1 cellular context compared by ENCODE assay signal in genomic region chr9:124511891-124512805, GRCh38.
A peak's percentile ranks its signal among the peaks of the same experiment; 100 is the strongest.
TF ChIP-seq lines count a peak whose summit lies in the region.

No MANE protein-coding gene starts in this region.

TF ChIP-seq in HepG2, 621 proteins besides CTCF, POLR2A, EP300 and RAD21 (continued from another document and continues in another):
- TF ChIP-seq THAP9 (CRISPR knock-in tag; IDR thresholded peaks at IDR 0.05; ENCODE audit: borderline replicate concordance) (no peak), ZNF235 (CRISPR knock-in tag; IDR thresholded peaks at IDR 0.05; ENCODE audit: borderline replicate concordance) (peak; percentile 39; the same call in 1 of the 2 replicates), TCF12 (IDR thresholded peaks at IDR 0.05) (no peak), TCF12 (CRISPR knock-in tag; IDR thresholded peaks at IDR 0.05) (0 out of 2 replicates have a peak, but pooled peaks have one; percentile 66), ZFY (CRISPR knock-in tag; IDR thresholded peaks at IDR 0.05) (peak; percentile 58), MXD4 (CRISPR knock-in tag; IDR thresholded peaks at IDR 0.05) (no peak; the same call in 1 of the 2 replicates), TCF7L2 (IDR thresholded peaks at IDR 0.05; ENCODE audit: low read depth, low read length) (no peak), PCBP2 (optimal IDR thresholded peaks at IDR 0.05; ENCODE audit: low read depth, low read length, poor library complexity, severe bottlenecking) (no peak), MXD3 (CRISPR knock-in tag; IDR thresholded peaks at IDR 0.05) (no peak), ZNF335 (CRISPR knock-in tag; IDR thresholded peaks at IDR 0.05) (no peak), SIN3B (IDR thresholded peaks at IDR 0.05; ENCODE audit: low read length) (no peak), ZNF232 (CRISPR knock-in tag; IDR thresholded peaks at IDR 0.05; ENCODE audit: borderline replicate concordance) (no peak; the same call in 1 of the 2 replicates), ETS1 (CRISPR knock-in tag; IDR thresholded peaks at IDR 0.05) (no peak), MBNL3 (CRISPR knock-in tag; conservative IDR thresholded peaks at IDR 0.05) (no peak), ZNF660 (CRISPR knock-in tag; IDR thresholded peaks at IDR 0.05; ENCODE audit: borderline replicate concordance, low read depth) (no peak), ZNF770 (CRISPR knock-in tag; IDR thresholded peaks at IDR 0.05) (no peak), HNRNPUL1 (IDR thresholded peaks at IDR 0.05; ENCODE audit: low read depth, low read length) (no peak), GPN1 (CRISPR knock-in tag; IDR thresholded peaks at IDR 0.05; ENCODE audit: borderline replicate concordance) (no peak), ZNF33B (CRISPR knock-in tag; IDR thresholded peaks at IDR 0.05) (no peak), SALL1 (CRISPR knock-in tag; IDR thresholded peaks at IDR 0.05) (peak; percentile 93), EZH2 (conservative IDR thresholded peaks at IDR 0.05; ENCODE audit: low read depth, low read length) (no peak), ELF4 (CRISPR knock-in tag; IDR thresholded peaks at IDR 0.05; ENCODE audit: borderline replicate concordance) (no peak), CREBL2 (CRISPR knock-in tag; IDR thresholded peaks at IDR 0.05; ENCODE audit: borderline replicate concordance) (no peak), HMG20B (CRISPR knock-in tag; conservative IDR thresholded peaks at IDR 0.05) (no peak), IRX3 (CRISPR knock-in tag; IDR thresholded peaks at IDR 0.05; ENCODE audit: borderline replicate concordance, low read depth) (no peak), CREB1 (IDR thresholded peaks at IDR 0.05) (no peak), CREB1 (CRISPR knock-in tag; IDR thresholded peaks at IDR 0.05) (no peak), JUND (CRISPR knock-in tag; IDR thresholded peaks at IDR 0.05) (no peak), ZNF432 (CRISPR knock-in tag; IDR thresholded peaks at IDR 0.05; ENCODE audit: borderline replicate concordance) (no peak), PRPF4 (IDR thresholded peaks at IDR 0.05; ENCODE audit: low read depth, low read length, poor library complexity, severe bottlenecking) (no peak), KDM6A (CRISPR knock-in tag; IDR thresholded peaks at IDR 0.05; ENCODE audit: low read depth) (no peak), ZNF567 (CRISPR knock-in tag; IDR thresholded peaks at IDR 0.05; ENCODE audit: borderline replicate concordance) (no peak), RFX3 (CRISPR knock-in tag; IDR thresholded peaks at IDR 0.05) (no peak), NFIC (IDR thresholded peaks at IDR 0.05; ENCODE audit: low read length) (no peak), SPEN (CRISPR knock-in tag; IDR thresholded peaks at IDR 0.05; ENCODE audit: low read depth) (peak; percentile 61), ZFP36 (IDR thresholded peaks at IDR 0.05; ENCODE audit: borderline replicate concordance, low read depth, low read length, partially characterized antibody) (no peak), PITX1 (CRISPR knock-in tag; IDR thresholded peaks at IDR 0.05) (peak; percentile 79), ZNF773 (CRISPR knock-in tag; IDR thresholded peaks at IDR 0.05; ENCODE audit: borderline replicate concordance) (0 out of 2 replicates have a peak, but pooled peaks have one; percentile 39), RELA (CRISPR knock-in tag; IDR thresholded peaks at IDR 0.05) (no peak), RORA (CRISPR knock-in tag; IDR thresholded peaks at IDR 0.05) (no peak), STAT5B (CRISPR knock-in tag; IDR thresholded peaks at IDR 0.05) (no peak), HDAC2 (CRISPR knock-in tag; IDR thresholded peaks at IDR 0.05) (peak; percentile 78), TFDP2 (CRISPR knock-in tag; IDR thresholded peaks at IDR 0.05) (peak; percentile 51), ZNF138 (CRISPR knock-in tag; IDR thresholded peaks at IDR 0.05; ENCODE audit: low read depth) (no peak)
- TF ChIP-seq, protein P1, sequence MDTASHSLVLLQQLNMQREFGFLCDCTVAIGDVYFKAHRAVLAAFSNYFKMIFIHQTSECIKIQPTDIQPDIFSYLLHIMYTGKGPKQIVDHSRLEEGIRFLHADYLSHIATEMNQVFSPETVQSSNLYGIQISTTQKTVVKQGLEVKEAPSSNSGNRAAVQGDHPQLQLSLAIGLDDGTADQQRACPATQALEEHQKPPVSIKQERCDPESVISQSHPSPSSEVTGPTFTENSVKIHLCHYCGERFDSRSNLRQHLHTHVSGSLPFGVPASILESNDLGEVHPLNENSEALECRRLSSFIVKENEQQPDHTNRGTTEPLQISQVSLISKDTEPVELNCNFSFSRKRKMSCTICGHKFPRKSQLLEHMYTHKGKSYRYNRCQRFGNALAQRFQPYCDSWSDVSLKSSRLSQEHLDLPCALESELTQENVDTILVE (CRISPR knock-in tag; IDR thresholded peaks at IDR 0.05) = no peak
- TF ChIP-seq, protein P2, sequence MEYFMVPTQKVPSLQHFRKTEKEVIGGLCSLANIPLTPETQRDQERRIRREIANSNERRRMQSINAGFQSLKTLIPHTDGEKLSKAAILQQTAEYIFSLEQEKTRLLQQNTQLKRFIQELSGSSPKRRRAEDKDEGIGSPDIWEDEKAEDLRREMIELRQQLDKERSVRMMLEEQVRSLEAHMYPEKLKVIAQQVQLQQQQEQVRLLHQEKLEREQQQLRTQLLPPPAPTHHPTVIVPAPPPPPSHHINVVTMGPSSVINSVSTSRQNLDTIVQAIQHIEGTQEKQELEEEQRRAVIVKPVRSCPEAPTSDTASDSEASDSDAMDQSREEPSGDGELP (IDR thresholded peaks at IDR 0.05; ENCODE audit: borderline replicate concordance, low read depth) = peak; percentile 94
- TF ChIP-seq, protein P3, sequence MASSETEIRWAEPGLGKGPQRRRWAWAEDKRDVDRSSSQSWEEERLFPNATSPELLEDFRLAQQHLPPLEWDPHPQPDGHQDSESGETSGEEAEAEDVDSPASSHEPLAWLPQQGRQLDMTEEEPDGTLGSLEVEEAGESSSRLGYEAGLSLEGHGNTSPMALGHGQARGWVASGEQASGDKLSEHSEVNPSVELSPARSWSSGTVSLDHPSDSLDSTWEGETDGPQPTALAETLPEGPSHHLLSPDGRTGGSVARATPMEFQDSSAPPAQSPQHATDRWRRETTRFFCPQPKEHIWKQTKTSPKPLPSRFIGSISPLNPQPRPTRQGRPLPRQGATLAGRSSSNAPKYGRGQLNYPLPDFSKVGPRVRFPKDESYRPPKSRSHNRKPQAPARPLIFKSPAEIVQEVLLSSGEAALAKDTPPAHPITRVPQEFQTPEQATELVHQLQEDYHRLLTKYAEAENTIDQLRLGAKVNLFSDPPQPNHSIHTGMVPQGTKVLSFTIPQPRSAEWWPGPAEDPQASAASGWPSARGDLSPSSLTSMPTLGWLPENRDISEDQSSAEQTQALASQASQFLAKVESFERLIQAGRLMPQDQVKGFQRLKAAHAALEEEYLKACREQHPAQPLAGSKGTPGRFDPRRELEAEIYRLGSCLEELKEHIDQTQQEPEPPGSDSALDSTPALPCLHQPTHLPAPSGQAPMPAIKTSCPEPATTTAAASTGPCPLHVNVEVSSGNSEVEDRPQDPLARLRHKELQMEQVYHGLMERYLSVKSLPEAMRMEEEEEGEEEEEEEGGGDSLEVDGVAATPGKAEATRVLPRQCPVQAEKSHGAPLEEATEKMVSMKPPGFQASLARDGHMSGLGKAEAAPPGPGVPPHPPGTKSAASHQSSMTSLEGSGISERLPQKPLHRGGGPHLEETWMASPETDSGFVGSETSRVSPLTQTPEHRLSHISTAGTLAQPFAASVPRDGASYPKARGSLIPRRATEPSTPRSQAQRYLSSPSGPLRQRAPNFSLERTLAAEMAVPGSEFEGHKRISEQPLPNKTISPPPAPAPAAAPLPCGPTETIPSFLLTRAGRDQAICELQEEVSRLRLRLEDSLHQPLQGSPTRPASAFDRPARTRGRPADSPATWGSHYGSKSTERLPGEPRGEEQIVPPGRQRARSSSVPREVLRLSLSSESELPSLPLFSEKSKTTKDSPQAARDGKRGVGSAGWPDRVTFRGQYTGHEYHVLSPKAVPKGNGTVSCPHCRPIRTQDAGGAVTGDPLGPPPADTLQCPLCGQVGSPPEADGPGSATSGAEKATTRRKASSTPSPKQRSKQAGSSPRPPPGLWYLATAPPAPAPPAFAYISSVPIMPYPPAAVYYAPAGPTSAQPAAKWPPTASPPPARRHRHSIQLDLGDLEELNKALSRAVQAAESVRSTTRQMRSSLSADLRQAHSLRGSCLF (CRISPR knock-in tag; IDR thresholded peaks at IDR 0.05; ENCODE audit: borderline replicate concordance) = no peak
